In the genomic region with DNA sequence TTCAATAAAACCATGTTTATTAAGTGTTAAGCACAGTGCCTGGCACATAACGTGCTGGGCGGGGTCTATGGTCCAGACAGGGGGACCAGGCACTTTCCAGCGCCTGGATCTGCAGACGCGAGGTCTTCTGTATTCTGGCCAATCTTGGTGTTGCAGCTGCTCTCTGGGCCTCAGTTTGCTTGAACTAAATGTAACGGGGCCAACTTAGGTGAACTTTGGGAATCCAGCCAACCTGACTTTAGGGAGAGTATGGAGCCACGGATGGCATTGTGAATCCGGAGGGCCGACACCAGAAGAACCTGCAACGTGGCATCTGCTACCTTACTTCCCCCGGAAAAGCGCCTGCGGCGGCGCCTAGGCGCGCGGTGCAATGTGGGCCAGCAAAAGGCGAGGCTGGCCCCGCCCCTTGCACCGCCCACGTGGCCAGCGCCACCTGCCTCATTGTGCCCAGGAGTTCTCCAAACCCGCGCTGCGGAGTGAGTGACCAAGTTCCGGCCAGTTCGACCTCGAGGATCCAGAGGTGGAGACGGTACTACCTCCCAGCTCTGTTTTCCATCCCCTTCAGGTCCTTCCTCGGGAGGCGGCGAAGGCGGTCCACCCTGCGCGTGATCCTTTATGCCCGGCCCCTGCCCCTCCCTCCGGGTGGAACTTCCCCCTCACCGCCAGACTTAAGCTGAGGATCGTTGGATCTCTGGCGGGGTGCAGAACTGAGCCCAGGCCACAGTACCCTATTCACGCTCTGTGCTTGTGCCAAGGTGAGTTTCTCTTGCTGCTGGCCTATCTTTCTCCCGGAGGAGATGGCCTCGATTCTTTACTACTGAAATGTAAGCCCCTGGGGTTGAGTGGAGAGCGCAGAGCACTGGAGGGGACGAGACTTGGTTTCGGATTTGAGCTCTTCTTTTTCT, we compare ENCODE assay signal across 8 cellular contexts. TPM values are rescaled to one million over a fixed set of nuclear protein-coding genes. Genes with fewer than 3 reads are reported as not detected.
A peak's percentile ranks its signal among the peaks of the same experiment; 100 is the strongest.
DNase-seq lines count a peak whose midpoint lies in the region; ATAC-seq and TF ChIP-seq lines count a peak whose summit lies in the region.

A gene (plus strand): TSS at position 426 of the 905 bp plus-strand sequence. CDS start 10,969 bp downstream, outside the sequence.

- DNase-seq in NCI-H1694 (lab: John Stamatoyannopoulos, UW) = peak; percentile 84
- peak; percentile 78 for DNase-seq in amniotic epithelial cell (ENCODE audit: low read depth)
- DNase-seq in left ventricle myocardium inferior = peak; percentile 89
- DNase-seq in prostate gland (ENCODE audit: low spot score) = peak; percentile 84
- DNase-seq in ureter (ENCODE audit: low spot score) = peak; percentile 90

- peaks cover 26% of the 10 kb centered on the region for H3K4me1 ChIP-seq in left ventricle myocardium inferior
- no peaks in the 10 kb centered on the region for H3K4me1 ChIP-seq in prostate gland (replicated peaks)

- TF ChIP-seq POLR2A in GM15510 (IDR thresholded peaks at IDR 0.05; ENCODE audit: borderline replicate concordance, extremely low read depth, insufficient read length) (peak; percentile 91), prostate gland (IDR thresholded peaks at IDR 0.05) (peak; percentile 40)

- H3K9me3 ChIP-seq in left ventricle myocardium inferior (replicated peaks) (no peaks in the 10 kb centered on the region), prostate gland (no peaks in the 10 kb centered on the region)

- H3K27ac ChIP-seq in left ventricle myocardium inferior (replicated peaks) (peak within 1 kb of the TSS; percentile 94), prostate gland (peak within 1 kb of the TSS; percentile 80 to 90)

- H3K4me3 ChIP-seq in left ventricle myocardium inferior = peak within 1 kb of the TSS; percentile 89
- H3K4me3 ChIP-seq in prostate gland = peak within 1 kb of the TSS; percentile 47 to 60

- H3K27me3 ChIP-seq in left ventricle myocardium inferior (ENCODE audit: low read depth) (no peaks in the 10 kb centered on the region), prostate gland (replicated peaks; ENCODE audit: insufficient read depth) (no peaks in the 10 kb centered on the region)

- intact Hi-C loops in T-helper 1 cell treated with Interleukin-12 subunit alpha and Interleukin-12 subunit beta and Interleukin-4 antibody, amounts not matched to agents 30 ng/mL and 1 ng/mL, for 36 hours (cut with micrococcal nuclease) = loop anchor here (1.0 to 2.0 kb wide), 12 partner anchors 7 to 811 kb away; a partner anchor contains a TSS
- intact Hi-C loops in left ventricle myocardium inferior (cut with micrococcal nuclease) (no loop called here), prostate gland (cut with DNase I) (loop anchor here (2.0 kb wide), 1 partner anchor 30 kb away; a partner anchor contains a TSS)

- TF ChIP-seq CTCF in left ventricle myocardium inferior (IDR thresholded peaks at IDR 0.05; ENCODE audit: borderline replicate concordance) (peak; percentile 31), prostate gland (IDR thresholded peaks at IDR 0.05) (peak in 2 of 4 experiments; percentile 0 to 12)

- under 1% methylated on average over 35 of the region's 47 CpGs for WGBS in prostate gland

- H3K36me3 ChIP-seq in left ventricle myocardium inferior (peaks cover 5% of the 10 kb centered on the region), prostate gland (no peaks in the 10 kb centered on the region)

- peak; percentile 76 for ATAC-seq in HG02884 (IDR thresholded peaks at IDR 0.05; ENCODE audit: unreplicated experiment)

RNA-seq across cellular contexts. Expression of the gene that starts here (rescaled TPM):
- 177 and 196 TPM in 2 replicates for total RNA-seq in T-helper 1 cell treated with Interleukin-12 subunit alpha and Interleukin-12 subunit beta and Interleukin-4 antibody, amounts not matched to agents 30 ng/mL and 1 ng/mL, for 36 hours
- total RNA-seq in left ventricle myocardium inferior = 45.4 TPM
- 100 to 1,000 TPM in 1 of 2 donors, 10 to 100 TPM in 1; 49.7 to 132 TPM for total RNA-seq in prostate gland
- total RNA-seq in ureter = 120 TPM

Comparison
In these comparisons a context has a peak if more than half of its experiments do, and no peak if none do; other contexts are left out.
1. Peak in every context shown above with its lines: DNase-seq, ATAC-seq, H3K4me3 ChIP-seq and H3K27ac ChIP-seq.